ENCODE assay signal across 1 cellular context in genomic region chr22:38272373-38273134, GRCh38.
TF ChIP-seq lines count a peak whose summit lies in the region.

Gene TMEM184B, minus strand, starts transcription at chr22:38273010. Its CDS starts 25,049 bp downstream, at chr22:38247961.

TF ChIP-seq in HepG2, 621 proteins besides CTCF, POLR2A, EP300 and RAD21 (continued from another document and continues in another):
- no peak for TF ChIP-seq KLF13 (CRISPR knock-in tag; IDR thresholded peaks at IDR 0.05)
- TF ChIP-seq ZSCAN25 (CRISPR knock-in tag; IDR thresholded peaks at IDR 0.05), result no peak
- TF ChIP-seq TRIM24 (CRISPR knock-in tag; IDR thresholded peaks at IDR 0.05), result no peak
- TF ChIP-seq HIVEP1 (CRISPR knock-in tag; IDR thresholded peaks at IDR 0.05), result no peak
- no peak for TF ChIP-seq PHF20 (CRISPR knock-in tag; IDR thresholded peaks at IDR 0.05)
- TF ChIP-seq IKZF1 (IDR thresholded peaks at IDR 0.05), result no peak
- TF ChIP-seq ZFP36L1 (CRISPR knock-in tag; IDR thresholded peaks at IDR 0.05), result no peak
- no peak for TF ChIP-seq ZNF580 (CRISPR knock-in tag; IDR thresholded peaks at IDR 0.05; ENCODE audit: borderline replicate concordance, low read depth)
- TF ChIP-seq FOXO1 (CRISPR knock-in tag; IDR thresholded peaks at IDR 0.05), result no peak
- no peak for TF ChIP-seq CERS6 (CRISPR knock-in tag; IDR thresholded peaks at IDR 0.05)
- no peak for TF ChIP-seq ZNF12 (CRISPR knock-in tag; IDR thresholded peaks at IDR 0.05)
- peak; percentile 29; the same call in 1 of the 2 replicates for TF ChIP-seq MEIS2 (CRISPR knock-in tag; IDR thresholded peaks at IDR 0.05)
- TF ChIP-seq ATAD3A (CRISPR knock-in tag; IDR thresholded peaks at IDR 0.05), result no peak; the same call in 1 of the 2 replicates
- TF ChIP-seq ZNF274 (CRISPR knock-in tag; IDR thresholded peaks at IDR 0.05), result no peak
- no peak for TF ChIP-seq NFYB (CRISPR knock-in tag; IDR thresholded peaks at IDR 0.05)
- no peak for TF ChIP-seq ZNF329 (CRISPR knock-in tag; IDR thresholded peaks at IDR 0.05; ENCODE audit: low read depth)
- TF ChIP-seq ZMYM3 (CRISPR knock-in tag; IDR thresholded peaks at IDR 0.05), result no peak
- no peak for TF ChIP-seq RAD51 (IDR thresholded peaks at IDR 0.05; ENCODE audit: borderline replicate concordance)
- TF ChIP-seq ZNF234 (CRISPR knock-in tag; conservative IDR thresholded peaks at IDR 0.05), result 0 out of 2 replicates have a peak, but pooled peaks have one; percentile 61
- no peak for TF ChIP-seq SNAI1 (CRISPR knock-in tag; IDR thresholded peaks at IDR 0.05; ENCODE audit: borderline replicate concordance)
- TF ChIP-seq NR1H2 (CRISPR knock-in tag; IDR thresholded peaks at IDR 0.05; ENCODE audit: borderline replicate concordance, low read depth), result no peak
- no peak for TF ChIP-seq SNAPC4 (CRISPR knock-in tag; IDR thresholded peaks at IDR 0.05)
- TF ChIP-seq RXRA (CRISPR knock-in tag; IDR thresholded peaks at IDR 0.05), result no peak; the same call in 1 of the 2 replicates
- TF ChIP-seq MEF2D (CRISPR knock-in tag; IDR thresholded peaks at IDR 0.05), result no peak
- TF ChIP-seq AGO1 (IDR thresholded peaks at IDR 0.05; ENCODE audit: low read depth, low read length, poor library complexity, severe bottlenecking), result no peak
- 0 out of 2 replicates have a peak, but pooled peaks have one; percentile 32 for TF ChIP-seq ATF7-NPFF (CRISPR knock-in tag; IDR thresholded peaks at IDR 0.05; ENCODE audit: low read depth)
- no peak for TF ChIP-seq NPAS2 (CRISPR knock-in tag; IDR thresholded peaks at IDR 0.05; ENCODE audit: borderline replicate concordance)
- no peak for TF ChIP-seq ZBTB3 (CRISPR knock-in tag; IDR thresholded peaks at IDR 0.05; ENCODE audit: borderline replicate concordance, low read depth)
- TF ChIP-seq ZNF543 (CRISPR knock-in tag; IDR thresholded peaks at IDR 0.05), result no peak
- no peak for TF ChIP-seq HMGA1 (CRISPR knock-in tag; conservative IDR thresholded peaks at IDR 0.05)
- TF ChIP-seq BATF2 (CRISPR knock-in tag; IDR thresholded peaks at IDR 0.05), result no peak
- TF ChIP-seq PRMT3 (CRISPR knock-in tag; IDR thresholded peaks at IDR 0.05; ENCODE audit: borderline replicate concordance, low read depth), result no peak
- peak; percentile 74; the same call in 1 of the 2 replicates for TF ChIP-seq MTERF4 (CRISPR knock-in tag; IDR thresholded peaks at IDR 0.05)
- no peak for TF ChIP-seq ZNF225 (CRISPR knock-in tag; IDR thresholded peaks at IDR 0.05)
- TF ChIP-seq HNRNPK (IDR thresholded peaks at IDR 0.05; ENCODE audit: low read depth, low read length, poor library complexity, severe bottlenecking), result no peak
- TF ChIP-seq ZSCAN9 (CRISPR knock-in tag; IDR thresholded peaks at IDR 0.05; ENCODE audit: borderline replicate concordance), result no peak
- no peak for TF ChIP-seq NFATC3 (CRISPR knock-in tag; IDR thresholded peaks at IDR 0.05)
- TF ChIP-seq HIC2 (CRISPR knock-in tag; IDR thresholded peaks at IDR 0.05; ENCODE audit: low read depth), result no peak
- TF ChIP-seq ZNF362 (CRISPR knock-in tag; IDR thresholded peaks at IDR 0.05; ENCODE audit: borderline replicate concordance), result no peak
- no peak for TF ChIP-seq ATF5 (CRISPR knock-in tag; IDR thresholded peaks at IDR 0.05; ENCODE audit: low read depth)
- no peak for TF ChIP-seq ZNF34 (CRISPR knock-in tag; IDR thresholded peaks at IDR 0.05; ENCODE audit: borderline replicate concordance)
- no peak for TF ChIP-seq ZKSCAN8 (CRISPR knock-in tag; IDR thresholded peaks at IDR 0.05; ENCODE audit: borderline replicate concordance)
- TF ChIP-seq ARNTL (CRISPR knock-in tag; IDR thresholded peaks at IDR 0.05), result no peak
- TF ChIP-seq ELK4 (CRISPR knock-in tag; IDR thresholded peaks at IDR 0.05; ENCODE audit: borderline replicate concordance), result no peak
- no peak for TF ChIP-seq WIZ (CRISPR knock-in tag; IDR thresholded peaks at IDR 0.05)
- TF ChIP-seq ZNF326 (CRISPR knock-in tag; IDR thresholded peaks at IDR 0.05; ENCODE audit: borderline replicate concordance), result no peak
- TF ChIP-seq IRF1 (CRISPR knock-in tag; IDR thresholded peaks at IDR 0.05; ENCODE audit: low read depth), result no peak
- TF ChIP-seq ZNF253 (CRISPR knock-in tag; IDR thresholded peaks at IDR 0.05; ENCODE audit: borderline replicate concordance), result peak; percentile 74; the same call in 1 of the 2 replicates
- no peak for TF ChIP-seq RELA (CRISPR knock-in tag; IDR thresholded peaks at IDR 0.05)
- TF ChIP-seq TARDBP (CRISPR knock-in tag; IDR thresholded peaks at IDR 0.05), result no peak
- no peak for TF ChIP-seq ZC3H13 (CRISPR knock-in tag; IDR thresholded peaks at IDR 0.05)
- TF ChIP-seq DRAP1 (CRISPR knock-in tag; IDR thresholded peaks at IDR 0.05), result no peak
- TF ChIP-seq GZF1 (CRISPR knock-in tag; IDR thresholded peaks at IDR 0.05), result no peak
